Comparison of ENCODE assay signal across 18 cellular contexts in the genomic region with DNA sequence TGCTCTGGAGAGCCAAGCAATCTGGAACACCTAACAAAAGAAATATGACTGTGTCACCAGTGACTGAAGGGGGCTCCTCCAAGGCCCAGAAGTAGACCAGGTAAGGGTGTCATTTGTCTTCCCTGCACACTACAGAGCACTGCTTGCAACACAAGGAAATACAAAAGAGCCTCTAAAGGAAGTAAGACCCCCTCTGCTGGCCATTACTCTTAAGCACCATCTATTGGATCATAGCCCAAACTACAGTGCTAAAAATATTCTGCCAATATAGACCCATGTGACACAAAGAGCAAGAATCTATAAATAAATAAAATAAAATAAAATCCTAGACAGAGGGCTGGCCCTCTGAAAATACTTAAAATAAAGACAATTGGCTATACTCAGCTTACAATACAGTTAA.
DNase-seq lines count a peak whose midpoint lies in the region; ATAC-seq and TF ChIP-seq lines count a peak whose summit lies in the region.
"Had no signal": no experiment of that assay in that cellular context is flagged by ENCODE, and none has a peak within 500 bp of the region (broad histone marks: within the 10 kb centered on the region; RNA-seq: fewer than 3 reads in every experiment).

No MANE protein-coding gene starts in this region.

- no peak overlapping the region for H3K4me3 ChIP-seq in DOHH2 (ENCODE audit: low read length)
- H3K4me3 ChIP-seq in esophagus muscularis mucosa: no peak overlapping the region
- H3K4me3 ChIP-seq: SK-N-MC had no signal

- H3K27ac ChIP-seq in DOHH2 (ENCODE audit: low read depth, low read length) (no peak overlapping the region), esophagus muscularis mucosa (replicated peaks in 1 of 4) (no peak overlapping the region)
- H3K27ac ChIP-seq: SK-N-MC had no signal

- DNase-seq in KBM-7 (peak; percentile 8), chondrocyte (ENCODE audit: low spot score) (no peak), hippocampal formation (lab: John Stamatoyannopoulos, UW) (no peak), GM10266 (ENCODE audit: extremely low spot score) (no peak), C1 segment of cervical spinal cord (lab: John Stamatoyannopoulos, UW) (no peak), esophagus muscularis mucosa (ENCODE audit: extremely low spot score) (no peak)
- DNase-seq: activated CD4-positive, alpha-beta T cell treated with anti-CD3 and anti-CD28 coated beads, Interleukin-2, amount 50 U/mL, for 4 hours; activated naive CD8-positive, alpha-beta T cell treated with anti-CD3 and anti-CD28 coated beads, Interleukin-2, amount 50 U/mL, for 24 hours; activated T-cell treated with anti-CD3 and anti-CD28 coated beads, Interleukin-2, amount 50 U/mL, for 4 hours; Caco-2; caudate nucleus; NCI-H1092; NCI-H2171; stimulated activated naive B cell treated with anti-CD40 and anti-IgM and Interleukin-4, amounts not matched to agents 10 μg/mL and 1 μg/mL and 100 μg/mL, for 72 hours had no signal

- H3K9me3 Mint-ChIP-seq in chondrocyte (ENCODE audit: low read depth): peaks cover 14% of the 10 kb centered on the region
- H3K9me3 Mint-ChIP-seq: type B pancreatic cell had no signal

- no peaks in the 10 kb centered on the region for H3K9me3 ChIP-seq in DOHH2 (ENCODE audit: control insufficient read depth, insufficient read depth, low read length)
- peaks cover 0 to 21% (median 7%) of the 10 kb centered on the region in 4 donors for H3K9me3 ChIP-seq in esophagus muscularis mucosa
- H3K9me3 ChIP-seq: Caco-2 had no signal

- no peak overlapping the region for H3K27ac Mint-ChIP-seq in chondrocyte (ENCODE audit: unreplicated experiment)
- H3K27ac Mint-ChIP-seq: activated naive CD8-positive, alpha-beta T cell treated with anti-CD3 and anti-CD28 coated beads, Interleukin-2, amount 50 U/mL, for 24 hours; stimulated activated naive B cell treated with anti-CD40 and anti-IgM and Interleukin-4, amounts not matched to agents 10 μg/mL and 1 μg/mL and 100 μg/mL, for 72 hours; type B pancreatic cell had no signal

- ATAC-seq in GM18909 (IDR thresholded peaks at IDR 0.05; ENCODE audit: poor library complexity, unreplicated experiment): peak; percentile 54
- ATAC-seq: activated naive CD8-positive, alpha-beta T cell treated with anti-CD3 and anti-CD28 coated beads, Interleukin-2, amount 50 U/mL, for 24 hours; activated T-cell treated with anti-CD3 and anti-CD28 coated beads, Interleukin-2, amount 50 U/mL, for 4 hours; stimulated activated naive B cell treated with anti-CD40 and anti-IgM and Interleukin-4, amounts not matched to agents 10 μg/mL and 1 μg/mL and 100 μg/mL, for 72 hours had no signal

- H4K20me1 ChIP-seq in DOHH2 (ENCODE audit: control insufficient read depth, insufficient read depth, low read depth, low read length): no peaks in the 10 kb centered on the region

- TF ChIP-seq CTCF in DOHH2 (IDR thresholded peaks at IDR 0.05; ENCODE audit: low read depth, low read length, poor library complexity, severe bottlenecking) (peak; percentile 49), chondrocyte (IDR thresholded peaks at IDR 0.05) (peak; percentile 12), GM10266 (IDR thresholded peaks at IDR 0.05; ENCODE audit: control insufficient read depth, insufficient read depth, low read depth, missing control alignments) (no peak), esophagus muscularis mucosa (IDR thresholded peaks at IDR 0.05) (no peak)

- H3K9me2 ChIP-seq in DOHH2 (replicated peaks; ENCODE audit: control insufficient read depth, low read length): no peaks in the 10 kb centered on the region

- intact Hi-C loops in esophagus muscularis mucosa (cut with DNase I): no loop called here

- no peaks in the 10 kb centered on the region for H3K4me1 Mint-ChIP-seq in chondrocyte (ENCODE audit: low read depth)
- H3K4me1 Mint-ChIP-seq: activated naive CD8-positive, alpha-beta T cell treated with anti-CD3 and anti-CD28 coated beads, Interleukin-2, amount 50 U/mL, for 24 hours; stimulated activated naive B cell treated with anti-CD40 and anti-IgM and Interleukin-4, amounts not matched to agents 10 μg/mL and 1 μg/mL and 100 μg/mL, for 72 hours had no signal

- in situ Hi-C loops in KBM-7 (cut with MboI; ENCODE audit: low pct_unique_long_range_greater_than_20kb, low sequenced_read_pairs): no loop called here

- no peak overlapping the region for H3K4me3 Mint-ChIP-seq in chondrocyte (ENCODE audit: unreplicated experiment)
- H3K4me3 Mint-ChIP-seq: activated naive CD8-positive, alpha-beta T cell treated with anti-CD3 and anti-CD28 coated beads, Interleukin-2, amount 50 U/mL, for 24 hours; activated T-cell treated with anti-CD3 and anti-CD28 coated beads, Interleukin-2, amount 50 U/mL, for 4 hours; stimulated activated naive B cell treated with anti-CD40 and anti-IgM and Interleukin-4, amounts not matched to agents 10 μg/mL and 1 μg/mL and 100 μg/mL, for 72 hours; type B pancreatic cell had no signal

- H3K79me2 ChIP-seq in DOHH2 (ENCODE audit: control insufficient read depth, low read length): no peaks in the 10 kb centered on the region

- no peaks in the 10 kb centered on the region for H3K4me1 ChIP-seq in DOHH2 (ENCODE audit: control insufficient read depth, low read length)
- H3K4me1 ChIP-seq in esophagus muscularis mucosa: no peaks in the 10 kb centered on the region
- H3K4me1 ChIP-seq: Caco-2 had no signal

- no peak for TF ChIP-seq EP300 in esophagus muscularis mucosa (IDR thresholded peaks at IDR 0.05)

- H3K36me3 Mint-ChIP-seq in chondrocyte (ENCODE audit: low read depth): peaks cover 5% of the 10 kb centered on the region
- H3K36me3 Mint-ChIP-seq: stimulated activated naive B cell treated with anti-CD40 and anti-IgM and Interleukin-4, amounts not matched to agents 10 μg/mL and 1 μg/mL and 100 μg/mL, for 72 hours; type B pancreatic cell had no signal

- no peak for TF ChIP-seq POLR2A in esophagus muscularis mucosa (IDR thresholded peaks at IDR 0.05; ENCODE audit: low read depth)

- H3K27me3 ChIP-seq in DOHH2 (ENCODE audit: control insufficient read depth, low read length) (no peaks in the 10 kb centered on the region), esophagus muscularis mucosa (no peaks in the 10 kb centered on the region)

- H3F3A ChIP-seq in DOHH2 (ENCODE audit: control insufficient read depth, insufficient read depth): no peaks in the 10 kb centered on the region

- H3K27me3 Mint-ChIP-seq in chondrocyte (ENCODE audit: low read depth): no peaks in the 10 kb centered on the region
- H3K27me3 Mint-ChIP-seq: activated naive CD8-positive, alpha-beta T cell treated with anti-CD3 and anti-CD28 coated beads, Interleukin-2, amount 50 U/mL, for 24 hours; stimulated activated naive B cell treated with anti-CD40 and anti-IgM and Interleukin-4, amounts not matched to agents 10 μg/mL and 1 μg/mL and 100 μg/mL, for 72 hours; type B pancreatic cell had no signal

- no peak overlapping the region for H3K4me2 ChIP-seq in DOHH2 (ENCODE audit: low read length)

- no peaks in the 10 kb centered on the region for H3K36me3 ChIP-seq in DOHH2 (ENCODE audit: control insufficient read depth, low read length)
- H3K36me3 ChIP-seq in esophagus muscularis mucosa: no peaks in the 10 kb centered on the region

Comparison
In these comparisons a context has a peak if more than half of its experiments do, and no peak if none do; other contexts are left out.
1. CTCF ChIP-seq: peak in DOHH2 (single experiment) and chondrocyte (single experiment); none in GM10266 (single experiment) and esophagus muscularis mucosa (0 of 3).